ENCODE assay signal across 8 cellular contexts in the genomic region with DNA sequence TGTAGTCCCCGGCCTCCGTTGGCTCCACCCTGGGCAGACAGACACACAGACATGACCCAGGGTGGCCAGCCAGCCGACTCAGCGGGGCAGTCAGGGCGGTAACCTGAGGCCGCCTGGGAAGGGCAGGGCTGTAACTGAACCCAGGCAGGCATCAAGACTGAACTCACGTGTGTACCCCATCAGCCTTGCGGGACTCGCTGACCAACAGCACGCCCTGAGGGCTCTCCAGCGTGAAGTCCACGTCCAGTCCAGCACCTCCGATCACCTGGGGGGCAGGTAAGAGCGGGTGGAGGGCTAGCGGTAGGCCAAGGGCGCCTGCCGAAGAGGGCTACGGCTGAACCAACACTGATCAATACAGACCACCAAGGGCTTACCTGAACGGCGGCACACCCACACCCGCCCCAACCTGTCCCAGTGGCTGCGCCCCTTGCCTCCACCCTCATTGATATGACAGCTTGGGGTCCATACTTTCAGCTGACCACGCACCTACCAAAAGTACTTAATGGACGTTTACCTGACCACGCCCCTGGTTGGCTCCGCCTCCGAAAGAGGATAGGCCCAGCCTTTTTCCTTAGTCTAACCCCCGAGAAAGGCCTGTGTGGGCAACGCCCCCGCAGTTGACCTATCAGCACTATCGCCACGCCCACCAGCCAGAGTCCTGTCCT. TPM values are rescaled to one million over a fixed set of nuclear protein-coding genes. Genes with fewer than 3 reads are reported as not detected.
A peak's percentile ranks its signal among the peaks of the same experiment; 100 is the strongest.
DNase-seq lines count a peak whose midpoint lies in the region; ATAC-seq, FAIRE-seq and TF ChIP-seq lines count a peak whose summit lies in the region.

No MANE protein-coding gene starts in this region.

- TF ChIP-seq CTCF in HepG2 (CRISPR knock-in tag; IDR thresholded peaks at IDR 0.05) (peak; percentile 18; the same call in 1 of the 2 replicates), tibial nerve (IDR thresholded peaks at IDR 0.05) (no peak)

- FAIRE-seq in HTR-8/SVneo (lab: Jason Lieb, UNC) (no peak), HepG2 (lab: Jason Lieb, UNC) (peak; percentile 93), urothelium cell line (lab: Jason Lieb, UNC) (no peak)

- H4K20me1 ChIP-seq in BLaER1 treated with 17β-estradiol and CSF1 and Interleukin-3, amounts not matched to agents 10 nM and 100 nM = peaks cover 16 to 51% (median 46%) of the 10 kb centered on the region in 11 experiments; a peak in 21 of 22 replicates
- no peaks in the 10 kb centered on the region for H4K20me1 ChIP-seq in HepG2 (ENCODE audit: insufficient read depth, low read length)

- intact Hi-C loops in HepG2 (cut with micrococcal nuclease; ENCODE audit: unreplicated experiment) = loop anchor here (10.0 kb wide), 1 partner anchor 120 kb away; the partner anchor contains the start of gene DNM2

- no peaks in the 10 kb centered on the region for H3K27me3 ChIP-seq in BLaER1 treated with 17β-estradiol and CSF1 and Interleukin-3, amounts not matched to agents 10 nM and 100 nM
- no peaks in the 10 kb centered on the region for H3K27me3 ChIP-seq in HepG2 (ENCODE audit: control insufficient read depth in 1 of 2, insufficient read depth in 2 of 2, low read length in 2 of 2)
- H3K27me3 ChIP-seq in tibial nerve = no peaks in the 10 kb centered on the region

- no peak overlapping the region for H2AFZ ChIP-seq in HepG2 (ENCODE audit: low read length)

- peaks cover 14 to 38% (median 29%) of the 10 kb centered on the region in 11 experiments; a peak in 20 of 22 replicates for H3K9me3 ChIP-seq in BLaER1 treated with 17β-estradiol and CSF1 and Interleukin-3, amounts not matched to agents 10 nM and 100 nM (replicated peaks in 1 of 11)
- H3K9me3 ChIP-seq in HepG2 (ENCODE audit: low read length) = no peaks in the 10 kb centered on the region
- peaks cover 0 to 9% (median 0%) of the 10 kb centered on the region in 4 donors for H3K9me3 ChIP-seq in tibial nerve

- TSS peak; percentile 68 for BruUV-seq in HepG2 (replicated peaks; lab: Mats Ljungman, UMichigan)

- POLR2A ChIA-PET in HepG2 (lab: Yijun Ruan, JAX) = interaction anchor here (0.5 to 2.5 kb wide), 27 partner anchors 8 to 540 kb away, joined by 3 to 41 read pairs (median 4); partner anchors contain the start of genes CARM1, DNM2 and QTRT1

- H3K4me2 ChIP-seq in BLaER1 treated with 17β-estradiol and CSF1 and Interleukin-3, amounts not matched to agents 10 nM and 100 nM = peak overlapping the region in 10 of 11 experiments; percentile 3 to 64 (median 42); a peak in 17 of 22 replicates
- H3K4me2 ChIP-seq in HepG2 (ENCODE audit: low read depth, low read length) = peak overlapping the region; percentile 61

- ATAC-seq in HepG2 = no peak

- TF ChIP-seq EP300 in HepG2 (IDR thresholded peaks at IDR 0.05; ENCODE audit: low read depth in 2 of 2, low read length in 2 of 2) (no peak), HepG2 (CRISPR knock-in tag; IDR thresholded peaks at IDR 0.05; ENCODE audit: borderline replicate concordance) (no peak), tibial nerve (IDR thresholded peaks at IDR 0.05) (no peak)

- H3K79me2 ChIP-seq in HepG2 (ENCODE audit: insufficient read depth, low read length) = no peaks in the 10 kb centered on the region

- peak; percentile 99 for DNase-seq in HTR-8/SVneo (ENCODE audit: insufficient read length, low spot score)
- peak; percentile 29 to 96 for DNase-seq in T47D (ENCODE audit: low read depth in 1 of 2, low spot score in 1 of 2)
- no peak for DNase-seq in HepG2 (ENCODE audit: low spot score)
- DNase-seq in tibial nerve (ENCODE audit: low spot score in 2 of 2) = no peak
- no peak for DNase-seq in activated effector memory CD4-positive, alpha-beta T cell treated with anti-CD3 and anti-CD28 coated beads, Interleukin-2, amount 50 U/mL, for 16 hours
- no peak for DNase-seq in GDM1 (lab: John Stamatoyannopoulos, UW)
- DNase-seq in urothelium cell line (ENCODE audit: low spot score) = no peak

- CTCF ChIA-PET in HepG2 (lab: Yijun Ruan, JAX; ENCODE audit: low intra/inter-chr PET ratio, low total read pairs) = no interaction called here

- peak overlapping the region in 4 of 11 experiments; percentile 18 to 93 (median 58); a peak in 5 of 22 replicates for H3K9ac ChIP-seq in BLaER1 treated with 17β-estradiol and CSF1 and Interleukin-3, amounts not matched to agents 10 nM and 100 nM
- no peak overlapping the region for H3K9ac ChIP-seq in HepG2 (ENCODE audit: insufficient read depth, low read depth, low read length)

- no peak; a peak in 1 of 4 replicates for TF ChIP-seq POLR2A in HepG2 (IDR thresholded peaks at IDR 0.05; ENCODE audit: insufficient read depth in 1 of 2, low read depth in 2 of 2, low read length in 2 of 2)
- no peak for TF ChIP-seq POLR2A in tibial nerve (IDR thresholded peaks at IDR 0.05)

- peaks cover 7 to 17% (median 14%) of the 10 kb centered on the region in 10 experiments; a peak in 17 of 20 replicates for H3K4me1 ChIP-seq in BLaER1 treated with 17β-estradiol and CSF1 and Interleukin-3, amounts not matched to agents 10 nM and 100 nM
- peaks cover 34% of the 10 kb centered on the region for H3K4me1 ChIP-seq in HepG2 (ENCODE audit: insufficient read depth, low read length)
- peaks cover 0 to 17% (median 2%) of the 10 kb centered on the region in 4 donors for H3K4me1 ChIP-seq in tibial nerve

- in situ Hi-C loops in T47D (cut with HindIII; ENCODE audit: low pct_unique_long_range_greater_than_20kb, low sequenced_read_pairs) (no loop called here), HepG2 (cut with HindIII; ENCODE audit: extremely low pct_ligation_motif_present, low pct_unique_long_range_greater_than_20kb) (no loop called here)

- 76% methylated on average over 25 of the region's 32 CpGs for WGBS in HepG2 (ENCODE audit: low lambda C conversion rate)
- WGBS in tibial nerve, 2 donors = 33 to 59% methylated on average over 23 to 32 of the region's 32 CpGs

- peak overlapping the region in 8 of 11 experiments; percentile 1 to 98 (median 68); a peak in 12 of 22 replicates for H3K27ac ChIP-seq in BLaER1 treated with 17β-estradiol and CSF1 and Interleukin-3, amounts not matched to agents 10 nM and 100 nM
- H3K27ac ChIP-seq in HepG2 (ENCODE audit: extremely low read length, insufficient read depth, low read length) = peak overlapping the region; percentile 45
- peak overlapping the region; percentile 96 to 99 (median 98) for H3K27ac ChIP-seq in tibial nerve

- peak overlapping the region in 9 of 10 experiments; percentile 8 to 79 (median 67); a peak in 14 of 20 replicates for H3K4me3 ChIP-seq in BLaER1 treated with 17β-estradiol and CSF1 and Interleukin-3, amounts not matched to agents 10 nM and 100 nM
- H3K4me3 ChIP-seq in HepG2 (replicated peaks in 1 of 3; ENCODE audit: insufficient read depth in 1 of 3, low read depth in 2 of 3, low read length in 3 of 3) (peak overlapping the region in 2 of 3 experiments; percentile 39 to 54; a peak in 4 of 6 replicates), tibial nerve (peak overlapping the region; percentile 32 to 87 (median 74))

- H3K36me3 ChIP-seq in BLaER1 treated with 17β-estradiol and CSF1 and Interleukin-3, amounts not matched to agents 10 nM and 100 nM = peaks cover 37 to 52% (median 48%) of the 10 kb centered on the region in 11 experiments
- H3K36me3 ChIP-seq in HepG2 (replicated peaks in 1 of 2; ENCODE audit: control insufficient read depth in 1 of 2, insufficient read depth in 2 of 2, low read length in 2 of 2) (peaks cover 6 to 10% of the 10 kb centered on the region in 2 experiments; a peak in 3 of 5 replicates), tibial nerve (peaks cover 0 to 40% (median 14%) of the 10 kb centered on the region in 3 donors)

- TF ChIP-seq RAD21 in HepG2 (CRISPR knock-in tag; IDR thresholded peaks at IDR 0.05) = no peak

RNA-seq across cellular contexts. Expression of gene TMED1, which starts 0.8 kb away (rescaled TPM):
- total RNA-seq in HepG2 (2016; rRNA removed; fragmentation: Illumina TruSeq; extraction: Trizol) (26.4 and 51.8 TPM in 2 replicates), tibial nerve (10 to 100 TPM; 18.0 to 33.7 (median 29.7) TPM)
- total RNA-seq in HepG2 (2016; cell fraction: cytosol; rRNA removed; fragmentation: Illumina TruSeq; extraction: Trizol; ENCODE audit: low read depth) = 16.7 and 20.2 TPM in 2 replicates
- 27.5 and 55.8 TPM in 2 replicates for total RNA-seq in HepG2 (2016; cell fraction: insoluble cytoplasmic fraction; rRNA removed; fragmentation: Illumina TruSeq; extraction: Trizol)
- 28.1 and 29.2 TPM in 2 replicates for total RNA-seq in HepG2 (2016; cell fraction: membrane; rRNA removed; fragmentation: Illumina TruSeq; extraction: Trizol)
- total RNA-seq in HepG2 (2016; cell fraction: nucleus; rRNA removed; fragmentation: Illumina TruSeq; extraction: Trizol) = 33.0 and 36.4 TPM in 2 replicates
- polyA plus RNA-seq in HepG2 (2011; rRNA removed) = 48.3 and 59.9 TPM in 2 replicates
- 79.8 and 90.0 TPM in 2 replicates for polyA plus RNA-seq in HepG2 (2011; cell fraction: cytosol; rRNA removed)
- polyA plus RNA-seq in HepG2 (2011; cell fraction: nucleus; rRNA removed) = 24.7 and 26.9 TPM in 2 replicates
- polyA plus RNA-seq in HepG2 (2012) = 25.8 and 36.4 TPM in 2 replicates
- 15.9 and 17.5 TPM in 2 replicates for polyA plus RNA-seq in HepG2 (2016; cell fraction: cytosol; fragmentation: Illumina TruSeq; extraction: Trizol; ENCODE audit: low read depth)
- polyA plus RNA-seq in HepG2 (2016; cell fraction: insoluble cytoplasmic fraction; fragmentation: Illumina TruSeq; extraction: Trizol; ENCODE audit: low read depth) = 22.0 and 23.3 TPM in 2 replicates
- polyA plus RNA-seq in HepG2 (2016; cell fraction: membrane; fragmentation: Illumina TruSeq; extraction: Trizol; ENCODE audit: low read depth) = 17.1 and 19.3 TPM in 2 replicates
- 53.0 and 55.2 TPM in 2 replicates for polyA plus RNA-seq in HepG2 (2016; cell fraction: nucleus; fragmentation: Illumina TruSeq; extraction: Trizol; ENCODE audit: insufficient read depth, low read depth)
- 28.9 and 40.3 TPM in 2 replicates for polyA minus RNA-seq in HepG2 (2011; rRNA and poly(A)+ RNA removed; ENCODE audit: low replicate concordance)
- 17.3 and 19.4 TPM in 2 replicates for polyA minus RNA-seq in HepG2 (2011; cell fraction: cytosol; rRNA and poly(A)+ RNA removed)
- polyA minus RNA-seq in HepG2 (2011; cell fraction: nucleus; rRNA and poly(A)+ RNA removed) = 7.7 and 10.1 TPM in 2 replicates

RNA-seq across cellular contexts. Expression of gene C19orf38, which starts 13.0 kb away (rescaled TPM):
- not detected in 2 replicates for total RNA-seq in HepG2 (2016; rRNA removed; fragmentation: Illumina TruSeq; extraction: Trizol)
- total RNA-seq in HepG2 (2016; cell fraction: cytosol; rRNA removed; fragmentation: Illumina TruSeq; extraction: Trizol; ENCODE audit: low read depth) = not detected in 2 replicates
- total RNA-seq in HepG2 (2016; cell fraction: insoluble cytoplasmic fraction; rRNA removed; fragmentation: Illumina TruSeq; extraction: Trizol) = not detected in 2 replicates
- total RNA-seq in HepG2 (2016; cell fraction: membrane; rRNA removed; fragmentation: Illumina TruSeq; extraction: Trizol) = 0.37 TPM in 1 of 2 replicates, not detected in the other
- total RNA-seq in HepG2 (2016; cell fraction: nucleus; rRNA removed; fragmentation: Illumina TruSeq; extraction: Trizol) = not detected in 2 replicates
- 0.10 and 0.11 TPM in 2 replicates for polyA plus RNA-seq in HepG2 (2011; rRNA removed)
- 0.09 TPM in 1 of 2 replicates, not detected in the other for polyA plus RNA-seq in HepG2 (2011; cell fraction: cytosol; rRNA removed)
- not detected in 2 replicates for polyA plus RNA-seq in HepG2 (2011; cell fraction: nucleus; rRNA removed)
- polyA plus RNA-seq in HepG2 (2012) = 0.12 TPM in 1 of 2 replicates, not detected in the other
- not detected in 2 replicates for polyA plus RNA-seq in HepG2 (2016; cell fraction: cytosol; fragmentation: Illumina TruSeq; extraction: Trizol; ENCODE audit: low read depth)
- polyA plus RNA-seq in HepG2 (2016; cell fraction: insoluble cytoplasmic fraction; fragmentation: Illumina TruSeq; extraction: Trizol; ENCODE audit: low read depth) = not detected in 2 replicates
- polyA plus RNA-seq in HepG2 (2016; cell fraction: membrane; fragmentation: Illumina TruSeq; extraction: Trizol; ENCODE audit: low read depth) = 0.14 TPM in 1 of 2 replicates, not detected in the other
- not detected in 2 replicates for polyA plus RNA-seq in HepG2 (2016; cell fraction: nucleus; fragmentation: Illumina TruSeq; extraction: Trizol; ENCODE audit: insufficient read depth, low read depth)
- 0.49 TPM in 1 of 2 replicates, not detected in the other for polyA minus RNA-seq in HepG2 (2011; rRNA and poly(A)+ RNA removed; ENCODE audit: low replicate concordance)
- not detected in 2 replicates for polyA minus RNA-seq in HepG2 (2011; cell fraction: cytosol; rRNA and poly(A)+ RNA removed)
- not detected in 2 replicates for polyA minus RNA-seq in HepG2 (2011; cell fraction: nucleus; rRNA and poly(A)+ RNA removed)
- 1 to 10 TPM in 2 of 4 donors, under 1 TPM in 2; 0.42 to 4.5 (median 2.4) TPM for total RNA-seq in tibial nerve

RNA-seq across cellular contexts. Expression of gene CARM1, which starts 36.1 kb away (rescaled TPM):
- total RNA-seq in HepG2 (2016; rRNA removed; fragmentation: Illumina TruSeq; extraction: Trizol) = 21.9 and 27.6 TPM in 2 replicates
- total RNA-seq in HepG2 (2016; cell fraction: cytosol; rRNA removed; fragmentation: Illumina TruSeq; extraction: Trizol; ENCODE audit: low read depth) = 8.8 and 9.4 TPM in 2 replicates
- total RNA-seq in HepG2 (2016; cell fraction: insoluble cytoplasmic fraction; rRNA removed; fragmentation: Illumina TruSeq; extraction: Trizol) = 18.6 and 27.9 TPM in 2 replicates
- 21.1 and 24.7 TPM in 2 replicates for total RNA-seq in HepG2 (2016; cell fraction: membrane; rRNA removed; fragmentation: Illumina TruSeq; extraction: Trizol)
- 16.8 and 18.1 TPM in 2 replicates for total RNA-seq in HepG2 (2016; cell fraction: nucleus; rRNA removed; fragmentation: Illumina TruSeq; extraction: Trizol)
- polyA plus RNA-seq in HepG2 (2011; rRNA removed) = 53.0 and 55.8 TPM in 2 replicates
- 27.6 and 51.7 TPM in 2 replicates for polyA plus RNA-seq in HepG2 (2011; cell fraction: cytosol; rRNA removed)
- 83.1 and 120 TPM in 2 replicates for polyA plus RNA-seq in HepG2 (2011; cell fraction: nucleus; rRNA removed)
- polyA plus RNA-seq in HepG2 (2012) = 33.4 and 44.2 TPM in 2 replicates
- polyA plus RNA-seq in HepG2 (2016; cell fraction: cytosol; fragmentation: Illumina TruSeq; extraction: Trizol; ENCODE audit: low read depth) = 12.8 and 12.9 TPM in 2 replicates
- 41.9 and 59.7 TPM in 2 replicates for polyA plus RNA-seq in HepG2 (2016; cell fraction: insoluble cytoplasmic fraction; fragmentation: Illumina TruSeq; extraction: Trizol; ENCODE audit: low read depth)
- polyA plus RNA-seq in HepG2 (2016; cell fraction: membrane; fragmentation: Illumina TruSeq; extraction: Trizol; ENCODE audit: low read depth) = 29.0 and 31.4 TPM in 2 replicates
- polyA plus RNA-seq in HepG2 (2016; cell fraction: nucleus; fragmentation: Illumina TruSeq; extraction: Trizol; ENCODE audit: insufficient read depth, low read depth) = 54.5 and 65.3 TPM in 2 replicates
- 34.3 and 76.6 TPM in 2 replicates for polyA minus RNA-seq in HepG2 (2011; rRNA and poly(A)+ RNA removed; ENCODE audit: low replicate concordance)
- polyA minus RNA-seq in HepG2 (2011; cell fraction: cytosol; rRNA and poly(A)+ RNA removed) = 18.8 and 19.0 TPM in 2 replicates
- polyA minus RNA-seq in HepG2 (2011; cell fraction: nucleus; rRNA and poly(A)+ RNA removed) = 16.2 and 20.0 TPM in 2 replicates
- 10 to 100 TPM; 13.5 to 22.8 (median 14.0) TPM for total RNA-seq in tibial nerve

Comparison
In these comparisons a context has a peak if more than half of its experiments do, and no peak if none do; other contexts are left out.
1. H3K27ac ChIP-seq: peak in every context shown above with its lines; median percentile 98 in tibial nerve; 68 in BLaER1 treated with 17β-estradiol and CSF1 and Interleukin-3, amounts not matched to agents 10 nM and 100 nM; 45 in HepG2.
2. DNase-seq: peak in HTR-8/SVneo (single experiment) and T47D (2 of 2); none in HepG2 (single experiment), tibial nerve (0 of 2), activated effector memory CD4-positive, alpha-beta T cell treated with anti-CD3 and anti-CD28 coated beads, Interleukin-2, amount 50 U/mL, for 16 hours (single experiment), GDM1 (single experiment) and urothelium cell line (single experiment).
3. Peak in every context shown above with its lines, with median percentiles within 50 percentile points of each other: H3K4me3 ChIP-seq.